ENCODE assay signal across 26 cellular contexts in genomic region chr7:25353744-25354143, GRCh38.
"Had no signal": no experiment of that assay in that cellular context is flagged by ENCODE, and none has a peak within 500 bp of the region (broad histone marks: within the 10 kb centered on the region; RNA-seq: fewer than 3 reads in every experiment).

No MANE protein-coding gene starts in this region.

- H3K36me3 ChIP-seq: neutrophil, ovary, right lobe of liver, sigmoid colon, suprapubic skin, tibial artery, transverse colon, upper lobe of right lung, uterus had no signal

- H3K27ac ChIP-seq: neutrophil, ovary, parathyroid adenoma, psoas muscle, right lobe of liver, sigmoid colon, suprapubic skin, testis, tibial artery, transverse colon, upper lobe of right lung, uterus had no signal

- H3K4me3 ChIP-seq: ovary, psoas muscle, right lobe of liver, sigmoid colon, suprapubic skin, testis, tibial artery, transverse colon, upper lobe of right lung, uterus had no signal

- H3K79me2 ChIP-seq: parathyroid adenoma had no signal

- H3K4me1 ChIP-seq: parathyroid adenoma, psoas muscle, right lobe of liver, sigmoid colon, suprapubic skin, testis, tibial artery, upper lobe of right lung, uterus had no signal

- H3K27me3 ChIP-seq: ovary, right lobe of liver, sigmoid colon, suprapubic skin, testis, transverse colon, upper lobe of right lung, uterus had no signal

- H3K9me3 ChIP-seq: neutrophil, ovary, psoas muscle, right lobe of liver, sigmoid colon, suprapubic skin, testis, tibial artery, transverse colon, upper lobe of right lung, uterus had no signal

- H3K9ac ChIP-seq: parathyroid adenoma had no signal

- DNase-seq: naive thymus-derived CD8-positive, alpha-beta T cell; nephron progenitor cell; nucleus accumbens; ovary; posterior cingulate gyrus; psoas muscle; right cardiac atrium; right lobe of liver; sigmoid colon; small intestine; stimulated activated CD4-positive, alpha-beta T cell treated with anti-CD3 and anti-CD28 coated beads, Interleukin-15, amount 100 ng/mL, for 24 hours; stimulated activated CD4-positive, alpha-beta T cell treated with anti-CD3 and anti-CD28 coated beads, Interleukin-2, amount 100 ng/mL, for 24 hours; stimulated activated CD4-positive, alpha-beta T cell treated with anti-CD3 and anti-CD28 coated beads, Interleukin-2, amount 100 ng/mL, for 48 hours; stimulated activated CD4-positive, alpha-beta T cell treated with anti-CD3 and anti-CD28 coated beads, Interleukin-4, amount 100 ng/mL, for 24 hours; stimulated activated naive CD4-positive, alpha-beta T cell; stimulated activated naive CD8-positive, alpha-beta T cell treated with anti-CD3 and anti-CD28 coated beads, Interleukin-15, amount 100 ng/mL, for 72 hours; stimulated activated naive CD8-positive, alpha-beta T cell treated with anti-CD3 and anti-CD28 coated beads, Interleukin-15, Interleukin-2, amounts not matched to agents 100 U/mL and 50 U/mL, for 24 hours; substantia nigra; testis; tibial artery; transverse colon; upper lobe of right lung; uterus had no signal

- H2AFZ ChIP-seq: parathyroid adenoma had no signal
